In genomic region chr16:50618238-50618918, GRCh38 we compare ENCODE assay signal across 14 cellular contexts.
DNase-seq lines count a peak whose midpoint lies in the region; ATAC-seq and TF ChIP-seq lines count a peak whose summit lies in the region.
"Had no signal": no experiment of that assay in that cellular context is flagged by ENCODE, and none has a peak within 500 bp of the region (broad histone marks: within the 10 kb centered on the region; RNA-seq: fewer than 3 reads in every experiment).

No MANE protein-coding gene starts in this region.

- H3K36me3 ChIP-seq in BLaER1 (no peaks in the 10 kb centered on the region), liver (ENCODE audit: control insufficient read depth in 4 of 4, insufficient read depth in 3 of 4, low read depth in 1 of 4, low read length in 3 of 4) (no peaks in the 10 kb centered on the region)
- no peaks in the 10 kb centered on the region for H3K36me3 ChIP-seq in BLaER1 treated with 17β-estradiol and CSF1 and Interleukin-3, amounts not matched to agents 10 nM and 100 nM
- H3K36me3 ChIP-seq: BE2C, HAP-1 had no signal

- WGBS in liver, result 91% methylated on average over 12 of the region's 12 CpGs

- peaks cover 69% of the 10 kb centered on the region for H3K4me1 Mint-ChIP-seq in nephron progenitor cell

- TF ChIP-seq RAD21 in liver (IDR thresholded peaks at IDR 0.05), result no peak

- H3K4me3 ChIP-seq in BLaER1, result no peak overlapping the region
- H3K4me3 ChIP-seq in BLaER1 treated with 17β-estradiol and CSF1 and Interleukin-3, amounts not matched to agents 10 nM and 100 nM, result no peak overlapping the region
- no peak overlapping the region for H3K4me3 ChIP-seq in liver (ENCODE audit: low read depth in 1 of 3, low read length in 3 of 3)
- H3K4me3 ChIP-seq: A549, HAP-1, K562 had no signal

- H3K27ac Mint-ChIP-seq in nephron progenitor cell, result peak overlapping the region; percentile 16

- ATAC-seq in GM18868 (IDR thresholded peaks at IDR 0.05; ENCODE audit: unreplicated experiment) (no peak), HG02981 (IDR thresholded peaks at IDR 0.05; ENCODE audit: unreplicated experiment) (no peak)
- ATAC-seq: A549, K562 had no signal

- H3K27ac ChIP-seq in BLaER1 (peak overlapping the region; percentile 14; the same call in 1 of the 2 replicates), liver (ENCODE audit: low read depth in 1 of 2, low read length in 2 of 2) (no peak overlapping the region), substantia nigra (ENCODE audit: low read depth, low read length, poor library complexity, severe bottlenecking) (no peak overlapping the region)
- peak overlapping the region in 4 of 11 experiments; percentile 22 to 66 (median 52); a peak in 4 of 22 replicates for H3K27ac ChIP-seq in BLaER1 treated with 17β-estradiol and CSF1 and Interleukin-3, amounts not matched to agents 10 nM and 100 nM
- H3K27ac ChIP-seq: A549, HL-60 had no signal

- H3K4me3 Mint-ChIP-seq in nephron progenitor cell, result no peak overlapping the region

- no peaks in the 10 kb centered on the region for H4K20me1 ChIP-seq in BLaER1
- H4K20me1 ChIP-seq in BLaER1 treated with 17β-estradiol and CSF1 and Interleukin-3, amounts not matched to agents 10 nM and 100 nM, result no peaks in the 10 kb centered on the region

- H3K4me1 ChIP-seq in BLaER1 (peaks cover 76% of the 10 kb centered on the region), liver (ENCODE audit: control insufficient read depth in 4 of 4, insufficient read depth in 4 of 4, low read length in 3 of 4) (peaks cover 4 to 15% (median 9%) of the 10 kb centered on the region in 4 donors)
- peaks cover 26 to 78% (median 66%) of the 10 kb centered on the region in 10 experiments for H3K4me1 ChIP-seq in BLaER1 treated with 17β-estradiol and CSF1 and Interleukin-3, amounts not matched to agents 10 nM and 100 nM
- H3K4me1 ChIP-seq: BE2C, HAP-1 had no signal

- H3K9me3 ChIP-seq in BLaER1 (no peaks in the 10 kb centered on the region), liver (ENCODE audit: control insufficient read depth in 4 of 4, low read length in 3 of 4) (no peaks in the 10 kb centered on the region)
- no peaks in the 10 kb centered on the region for H3K9me3 ChIP-seq in BLaER1 treated with 17β-estradiol and CSF1 and Interleukin-3, amounts not matched to agents 10 nM and 100 nM (replicated peaks in 1 of 11)
- H3K9me3 ChIP-seq: A549, BE2C, HAP-1 had no signal

- no peak for TF ChIP-seq CTCF in liver (IDR thresholded peaks at IDR 0.05; ENCODE audit: low read depth, low read length, missing input control)
- no peak for TF ChIP-seq CTCF in nephron progenitor cell (IDR thresholded peaks at IDR 0.05)

- H3K4me2 ChIP-seq in BLaER1, result peak overlapping the region; percentile 91
- peak overlapping the region in 7 of 11 experiments; percentile 39 to 98 (median 93); a peak in 13 of 22 replicates for H3K4me2 ChIP-seq in BLaER1 treated with 17β-estradiol and CSF1 and Interleukin-3, amounts not matched to agents 10 nM and 100 nM
- H3K4me2 ChIP-seq: A549 had no signal

- H3K27me3 ChIP-seq in BLaER1, result no peaks in the 10 kb centered on the region
- no peaks in the 10 kb centered on the region for H3K27me3 ChIP-seq in BLaER1 treated with 17β-estradiol and CSF1 and Interleukin-3, amounts not matched to agents 10 nM and 100 nM
- H3K27me3 ChIP-seq in liver (ENCODE audit: control insufficient read depth in 4 of 4, insufficient read depth in 4 of 4, low read length in 3 of 4), result no peaks in the 10 kb centered on the region
- H3K27me3 ChIP-seq: BE2C had no signal

- peaks cover 42% of the 10 kb centered on the region for H3K36me3 Mint-ChIP-seq in nephron progenitor cell (ENCODE audit: low read depth)

- H3K27me3 Mint-ChIP-seq in nephron progenitor cell (ENCODE audit: low read depth, poor library complexity), result no peaks in the 10 kb centered on the region

- H3K9me3 Mint-ChIP-seq in nephron progenitor cell, result no peaks in the 10 kb centered on the region

- DNase-seq in nephron progenitor cell (no peak), substantia nigra (lab: John Stamatoyannopoulos, UW) (no peak)
- no peak for DNase-seq in activated CD4-positive, alpha-beta T cell treated with anti-CD3 and anti-CD28 coated beads, Interleukin-2, amount 50 U/mL, for 1 hour
- DNase-seq: BE2C, DMS 273 treated with DMSO at 0.1 percent for 48 hours had no signal

- H3K9ac ChIP-seq in BLaER1 (no peak overlapping the region), liver (ENCODE audit: low read depth in 1 of 2, low read length in 2 of 2) (no peak overlapping the region)
- H3K9ac ChIP-seq in BLaER1 treated with 17β-estradiol and CSF1 and Interleukin-3, amounts not matched to agents 10 nM and 100 nM, result no peak overlapping the region

TF ChIP-seq in liver, 16 proteins besides CTCF, POLR2A, EP300 and RAD21:
- TF ChIP-seq FOXA2 (IDR thresholded peaks at IDR 0.05), result no peak
- no peak for TF ChIP-seq EGR1 (IDR thresholded peaks at IDR 0.05; ENCODE audit: low read depth in 2 of 2)
- no peak for TF ChIP-seq FOXA1 (IDR thresholded peaks at IDR 0.05)
- no peak for TF ChIP-seq YY1 (IDR thresholded peaks at IDR 0.05)
- no peak for TF ChIP-seq NR2F2 (IDR thresholded peaks at IDR 0.05)
- peak; percentile 10 to 19 for TF ChIP-seq RXRA (IDR thresholded peaks at IDR 0.05)
- TF ChIP-seq REST (IDR thresholded peaks at IDR 0.05), result no peak
TF ChIP-seq in liver: peak in this region for 1.
